Comparison of ENCODE assay signal across 1 cellular context in genomic region chr11:66344550-66345315, GRCh38.
TF ChIP-seq lines count a peak whose summit lies in the region.

BRMS1 (minus strand) TSS chr11:66345104; CDS start chr11:66342234, 2,870 bp downstream.

TF ChIP-seq in HEK293, 187 proteins besides CTCF, POLR2A, EP300 and RAD21 (continued from another document and continues in another):
- TF ChIP-seq ZNF521 (tag by site-specific recombination; IDR thresholded peaks at IDR 0.05) = no peak
- no peak for TF ChIP-seq REPIN1 (tag by site-specific recombination; IDR thresholded peaks at IDR 0.05; ENCODE audit: low read depth)
- no peak for TF ChIP-seq ZNF114 (tag by site-specific recombination; IDR thresholded peaks at IDR 0.05)
- TF ChIP-seq ZFHX2 (tag by site-specific recombination; conservative IDR thresholded peaks at IDR 0.05) = no peak
- peak; percentile 66 for TF ChIP-seq SP2 (tag by site-specific recombination; IDR thresholded peaks at IDR 0.05)
- 0 out of 2 replicates have a peak, but pooled peaks have one; percentile 41 for TF ChIP-seq ZBTB8A (tag by site-specific recombination; IDR thresholded peaks at IDR 0.05)
- TF ChIP-seq KLF8 (tag by site-specific recombination; IDR thresholded peaks at IDR 0.05) = no peak
- TF ChIP-seq ZNF169 (tag by site-specific recombination; IDR thresholded peaks at IDR 0.05) = no peak
- TF ChIP-seq ZBTB17 (tag by site-specific recombination; IDR thresholded peaks at IDR 0.05) = peak; percentile 96
- no peak for TF ChIP-seq ZNF280D (tag by site-specific recombination; IDR thresholded peaks at IDR 0.05)
- TF ChIP-seq ZFP69B (tag by site-specific recombination; IDR thresholded peaks at IDR 0.05) = no peak
- 0 out of 2 replicates have a peak, but pooled peaks have one; percentile 9 for TF ChIP-seq ATF2 (tag by site-specific recombination; IDR thresholded peaks at IDR 0.05; ENCODE audit: low read depth)
- no peak for TF ChIP-seq ZNF555 (tag by site-specific recombination; conservative IDR thresholded peaks at IDR 0.05)
- TF ChIP-seq BCL6B (tag by site-specific recombination; IDR thresholded peaks at IDR 0.05) = no peak; the same call in 1 of the 2 replicates
- TF ChIP-seq GLIS1 (tag by site-specific recombination; IDR thresholded peaks at IDR 0.05) = 0 out of 2 replicates have a peak, but pooled peaks have one; percentile 29
- no peak for TF ChIP-seq ZBTB11 (tag by site-specific recombination; conservative IDR thresholded peaks at IDR 0.05; ENCODE audit: low read depth)
- TF ChIP-seq ZNF549 (tag by site-specific recombination; IDR thresholded peaks at IDR 0.05) = no peak
- TF ChIP-seq PBX3 (CRISPR knock-in tag; IDR thresholded peaks at IDR 0.05) = 0 out of 2 replicates have a peak, but pooled peaks have one; percentile 35
- no peak for TF ChIP-seq ZNF138 (tag by site-specific recombination; IDR thresholded peaks at IDR 0.05; ENCODE audit: borderline replicate concordance)
- TF ChIP-seq INSM2 (tag by site-specific recombination; IDR thresholded peaks at IDR 0.05) = no peak
- TF ChIP-seq ZNF121 (tag by site-specific recombination; IDR thresholded peaks at IDR 0.05) = no peak
- no peak for TF ChIP-seq ZNF248 (tag by site-specific recombination; IDR thresholded peaks at IDR 0.05)
- no peak for TF ChIP-seq ZNF23 (tag by site-specific recombination; IDR thresholded peaks at IDR 0.05; ENCODE audit: borderline replicate concordance)
- no peak; the same call in 1 of the 2 replicates for TF ChIP-seq ZNF561 (tag by site-specific recombination; IDR thresholded peaks at IDR 0.05; ENCODE audit: borderline replicate concordance)
- TF ChIP-seq ZNF585B (tag by site-specific recombination; IDR thresholded peaks at IDR 0.05) = no peak
- TF ChIP-seq ZBTB49 (tag by site-specific recombination; IDR thresholded peaks at IDR 0.05; ENCODE audit: low read depth) = no peak
- TF ChIP-seq ZNF24 (tag by site-specific recombination; IDR thresholded peaks at IDR 0.05) = no peak
- TF ChIP-seq GLIS2 (tag by site-specific recombination; IDR thresholded peaks at IDR 0.05) = no peak
- TF ChIP-seq ZNF747 (tag by site-specific recombination; IDR thresholded peaks at IDR 0.05) = no peak
- no peak for TF ChIP-seq ZSCAN18 (tag by site-specific recombination; IDR thresholded peaks at IDR 0.05)
- 0 out of 2 replicates have a peak, but pooled peaks have one; percentile 33 for TF ChIP-seq ZFP37 (tag by site-specific recombination; IDR thresholded peaks at IDR 0.05)
- no peak for TF ChIP-seq MYNN (tag by site-specific recombination; IDR thresholded peaks at IDR 0.05; ENCODE audit: borderline replicate concordance)
- TF ChIP-seq ZNF146 (tag by site-specific recombination; IDR thresholded peaks at IDR 0.05) = no peak
- TF ChIP-seq BCL11B (tag by site-specific recombination; IDR thresholded peaks at IDR 0.05; ENCODE audit: low read depth) = no peak
- TF ChIP-seq ZNF433 (tag by site-specific recombination; IDR thresholded peaks at IDR 0.05; ENCODE audit: low read depth) = no peak
- no peak for TF ChIP-seq ZNF473 (tag by site-specific recombination; IDR thresholded peaks at IDR 0.05)
- TF ChIP-seq ZNF292 (tag by site-specific recombination; IDR thresholded peaks at IDR 0.05; ENCODE audit: borderline replicate concordance, low read depth) = no peak
- no peak for TF ChIP-seq ZNF37A (tag by site-specific recombination; IDR thresholded peaks at IDR 0.05)
- no peak for TF ChIP-seq ZNF645 (tag by site-specific recombination; IDR thresholded peaks at IDR 0.05)
- no peak; the same call in 1 of the 2 replicates for TF ChIP-seq ZNF18 (tag by site-specific recombination; IDR thresholded peaks at IDR 0.05)
- TF ChIP-seq ZBTB21 (tag by site-specific recombination; IDR thresholded peaks at IDR 0.05) = 0 out of 2 replicates have a peak, but pooled peaks have one; percentile 17
- no peak for TF ChIP-seq ZNF658 (tag by site-specific recombination; IDR thresholded peaks at IDR 0.05)
- no peak for TF ChIP-seq ZNF610 (tag by site-specific recombination; IDR thresholded peaks at IDR 0.05; ENCODE audit: borderline replicate concordance)
- TF ChIP-seq SP7 (tag by site-specific recombination; IDR thresholded peaks at IDR 0.05) = peak; percentile 34; the same call in 1 of the 2 replicates
- no peak for TF ChIP-seq ZNF416 (tag by site-specific recombination; IDR thresholded peaks at IDR 0.05)
- TF ChIP-seq ZNF626 (tag by site-specific recombination; IDR thresholded peaks at IDR 0.05) = no peak
